Comparison of ENCODE assay signal across 19 cellular contexts in the genomic region with DNA sequence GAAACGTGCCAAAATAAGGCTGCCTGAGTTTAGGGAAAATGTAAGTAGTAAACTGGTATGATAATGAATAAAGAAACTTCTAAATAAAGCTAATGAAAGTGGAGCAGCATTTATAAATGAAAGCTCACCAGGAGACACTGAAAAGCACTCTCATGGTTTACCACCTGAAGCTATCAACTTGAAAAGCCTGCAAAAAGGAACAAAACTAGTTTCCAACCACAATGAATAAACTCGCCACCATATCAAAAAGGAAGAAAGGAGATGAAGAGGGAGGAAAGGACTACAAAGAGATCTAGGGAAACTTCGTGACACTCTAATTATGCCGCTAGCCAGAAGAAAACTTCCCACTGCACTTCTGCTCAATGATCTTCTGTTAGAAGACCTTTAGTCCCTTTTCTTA.
DNase-seq lines count a peak whose midpoint lies in the region; ATAC-seq and TF ChIP-seq lines count a peak whose summit lies in the region.
"Had no signal": no experiment of that assay in that cellular context is flagged by ENCODE, and none has a peak within 500 bp of the region (broad histone marks: within the 10 kb centered on the region; RNA-seq: fewer than 3 reads in every experiment).

No MANE protein-coding gene starts in this region.

- H3K4me3 ChIP-seq in KMS-11 (IDR thresholded peaks at IDR 0.05; ENCODE audit: insufficient read depth, low read depth, low read length) = no peak overlapping the region
- H3K4me3 ChIP-seq: esophagus muscularis mucosa, spleen, testis had no signal

- no peaks in the 10 kb centered on the region for H3K36me3 Mint-ChIP-seq in activated naive CD4-positive, alpha-beta T cell treated with anti-CD3 and anti-CD28 coated beads, Interleukin-2, amount 50 U/mL, for 24 hours
- H3K36me3 Mint-ChIP-seq in chondrocyte (ENCODE audit: low read depth) = no peaks in the 10 kb centered on the region

- intact Hi-C loops in posterior cingulate gyrus (cut with DNase I) = no loop called here

- H3K27ac ChIP-seq in KMS-11 = no peak overlapping the region
- H3K27ac ChIP-seq: esophagus muscularis mucosa, spleen, testis had no signal

- ATAC-seq in stimulated activated naive CD8-positive, alpha-beta T cell treated with anti-CD3 and anti-CD28 coated beads, Interleukin-15, amount 100 ng/mL, for 72 hours = no peak
- ATAC-seq in HG02642 (IDR thresholded peaks at IDR 0.05; ENCODE audit: poor library complexity, unreplicated experiment) = no peak

- H3K4me3 Mint-ChIP-seq in activated naive CD4-positive, alpha-beta T cell treated with anti-CD3 and anti-CD28 coated beads, Interleukin-2, amount 50 U/mL, for 24 hours = peak overlapping the region; percentile 19
- H3K4me3 Mint-ChIP-seq in chondrocyte (ENCODE audit: unreplicated experiment) = no peak overlapping the region
- peak overlapping the region; percentile 53 to 81 for H3K4me3 Mint-ChIP-seq in stimulated activated naive CD8-positive, alpha-beta T cell treated with anti-CD3 and anti-CD28 coated beads, Interleukin-15, amount 100 ng/mL, for 72 hours

- H4K20me1 ChIP-seq in KMS-11 (ENCODE audit: insufficient read depth) = peaks cover 46% of the 10 kb centered on the region

- no peaks in the 10 kb centered on the region for H3K27me3 Mint-ChIP-seq in activated naive CD4-positive, alpha-beta T cell treated with anti-CD3 and anti-CD28 coated beads, Interleukin-2, amount 50 U/mL, for 24 hours
- no peaks in the 10 kb centered on the region for H3K27me3 Mint-ChIP-seq in chondrocyte (ENCODE audit: low read depth)
- no peaks in the 10 kb centered on the region for H3K27me3 Mint-ChIP-seq in stimulated activated naive CD8-positive, alpha-beta T cell treated with anti-CD3 and anti-CD28 coated beads, Interleukin-15, amount 100 ng/mL, for 72 hours

- no peak for TF ChIP-seq CTCF in KMS-11 (conservative IDR thresholded peaks at IDR 0.05; ENCODE audit: low read depth, low read length)
- no peak for TF ChIP-seq CTCF in chondrocyte (IDR thresholded peaks at IDR 0.05)

- DNase-seq in activated naive CD4-positive, alpha-beta T cell treated with Interleukin-2 at 50 U/mL for 16 hours = no peak
- DNase-seq in chondrocyte (ENCODE audit: low spot score) (no peak), posterior cingulate gyrus (no peak)
- DNase-seq in stimulated activated naive CD8-positive, alpha-beta T cell treated with anti-CD3 and anti-CD28 coated beads, Interleukin-15, amount 100 ng/mL, for 72 hours = no peak
- DNase-seq: activated CD8-positive, alpha-beta memory T cell treated with anti-CD3 and anti-CD28 coated beads for 24 hours; anterior cingulate cortex; cerebellar nuclear complex; COR-L47; effector CD8-positive, alpha-beta T cell; mesenchymal stem cell; NCI-H1092 treated with DMSO at 0.1 percent for 48 hours; NCI-H524 treated with DMSO at 0.1 percent for 48 hours; spleen; stimulated activated CD4-positive, alpha-beta T cell treated with anti-CD3 and anti-CD28 coated beads, Interleukin-4, amount 100 ng/mL, for 4 hours; testis had no signal

- no peaks in the 10 kb centered on the region for H3K27me3 ChIP-seq in KMS-11 (ENCODE audit: insufficient read depth, low read depth)
- H3K27me3 ChIP-seq: esophagus muscularis mucosa, spleen, testis had no signal

- no peak overlapping the region for H2AFZ ChIP-seq in KMS-11 (ENCODE audit: low read depth)

- H3K4me1 Mint-ChIP-seq in activated naive CD4-positive, alpha-beta T cell treated with anti-CD3 and anti-CD28 coated beads, Interleukin-2, amount 50 U/mL, for 24 hours = peaks cover 83% of the 10 kb centered on the region
- H3K4me1 Mint-ChIP-seq in chondrocyte (ENCODE audit: low read depth) = peaks cover 66% of the 10 kb centered on the region
- peaks cover 80% of the 10 kb centered on the region for H3K4me1 Mint-ChIP-seq in stimulated activated naive CD8-positive, alpha-beta T cell treated with anti-CD3 and anti-CD28 coated beads, Interleukin-15, amount 100 ng/mL, for 72 hours

- H3K4me1 ChIP-seq in KMS-11 (ENCODE audit: low read depth, poor library complexity, severe bottlenecking) = peaks cover 28% of the 10 kb centered on the region
- H3K4me1 ChIP-seq: testis had no signal

- no peaks in the 10 kb centered on the region for H3K36me3 ChIP-seq in KMS-11 (ENCODE audit: insufficient read depth)
- H3K36me3 ChIP-seq: esophagus muscularis mucosa, spleen had no signal

- H3K9ac ChIP-seq in KMS-11 = no peak overlapping the region

- 0 out of 2 replicates have a peak overlapping the region, but pooled peaks have one; percentile 21 for H3K4me2 ChIP-seq in KMS-11

- no peak overlapping the region for H3K27ac Mint-ChIP-seq in activated naive CD4-positive, alpha-beta T cell treated with anti-CD3 and anti-CD28 coated beads, Interleukin-2, amount 50 U/mL, for 24 hours
- peak overlapping the region; percentile 19 for H3K27ac Mint-ChIP-seq in chondrocyte (ENCODE audit: unreplicated experiment)
- H3K27ac Mint-ChIP-seq in stimulated activated naive CD8-positive, alpha-beta T cell treated with anti-CD3 and anti-CD28 coated beads, Interleukin-15, amount 100 ng/mL, for 72 hours = peak overlapping the region; percentile 19 to 83

- H3K79me2 ChIP-seq in KMS-11 (ENCODE audit: insufficient read depth, low read depth) = peaks cover 56% of the 10 kb centered on the region

- no peaks in the 10 kb centered on the region for H3K9me3 Mint-ChIP-seq in activated naive CD4-positive, alpha-beta T cell treated with anti-CD3 and anti-CD28 coated beads, Interleukin-2, amount 50 U/mL, for 24 hours
- H3K9me3 Mint-ChIP-seq in chondrocyte (ENCODE audit: low read depth) = no peaks in the 10 kb centered on the region
- H3K9me3 Mint-ChIP-seq in stimulated activated naive CD8-positive, alpha-beta T cell treated with anti-CD3 and anti-CD28 coated beads, Interleukin-15, amount 100 ng/mL, for 72 hours = no peaks in the 10 kb centered on the region
